In genomic region chr2:72888438-72889202, GRCh38 we compare ENCODE assay signal across 12 cellular contexts. TPM values are rescaled to one million over a fixed set of nuclear protein-coding genes. Genes with fewer than 3 reads are reported as not detected.
DNase-seq lines count a peak whose midpoint lies in the region; ATAC-seq, FAIRE-seq and TF ChIP-seq lines count a peak whose summit lies in the region.
"Had no signal": no experiment of that assay in that cellular context is flagged by ENCODE, and none has a peak within 500 bp of the region (broad histone marks: within the 10 kb centered on the region; RNA-seq: fewer than 3 reads in every experiment).

No MANE protein-coding gene starts in this region.

- no peak for DNase-seq in activated CD4-positive, alpha-beta T cell treated with anti-CD3 and anti-CD28 coated beads, Interleukin-2, amount 10 ng/mL, durations not matched to agents 24 days and 14 days
- no peak for DNase-seq in activated CD4-positive, alpha-beta T cell treated with anti-CD3 and anti-CD28 coated beads, Interleukin-2, amount 50 U/mL, for 4 hours
- DNase-seq in WTC11 (ENCODE audit: low spot score) = no peak
- DNase-seq in keratinocyte (ENCODE audit: low read depth, low spot score) = no peak
- no peak for DNase-seq in stomach
- DNase-seq in D721Med (ENCODE audit: insufficient read length, low spot score) = no peak
- DNase-seq in midbrain (lab: John Stamatoyannopoulos, UW) = no peak
- DNase-seq in stimulated activated naive B cell treated with anti-CD40 and anti-IgM and Interleukin-4, amounts not matched to agents 10 μg/mL and 1 μg/mL and 100 μg/mL, for 72 hours = no peak

- intact Hi-C loops in activated CD4-positive, alpha-beta T cell treated with anti-CD3 and anti-CD28 coated beads, Interleukin-2, amount 10 ng/mL, durations not matched to agents 24 days and 14 days (cut with micrococcal nuclease) = no loop called here
- intact Hi-C loops in stomach (cut with DNase I; ENCODE audit: low total_unique reads) = no loop called here

- no peak overlapping the region for H3K4me3 ChIP-seq in keratinocyte (ENCODE audit: control insufficient read depth in 2 of 3, extremely low read depth in 1 of 3, insufficient read depth in 2 of 3, low read depth in 1 of 3, low read length in 3 of 3)
- peak overlapping the region; percentile 61 to 83 (median 74) for H3K4me3 ChIP-seq in stomach

- H3K4me1 ChIP-seq in keratinocyte (ENCODE audit: control insufficient read depth, extremely low read depth, insufficient read depth, low read length) (peaks cover 12% of the 10 kb centered on the region), stomach (peaks cover 14 to 43% (median 38%) of the 10 kb centered on the region in 4 donors)

- CTCF ChIA-PET in WTC11 (lab: Charles Lee) = interaction anchor here (0.6 to 2.9 kb wide), 44 partner anchors 7 to 345 kb away, joined by 3 to 54 read pairs (median 6); partner anchors contain the start of genes CCT7, EMX1 and PRADC1

- FAIRE-seq in keratinocyte (lab: Jason Lieb, UNC) = no peak
- no peak for FAIRE-seq in D721Med (lab: Jason Lieb, UNC)

- H3K9me1 ChIP-seq in keratinocyte (ENCODE audit: control insufficient read depth, extremely low read depth, insufficient read depth, low read length) = no peaks in the 10 kb centered on the region

- no peak overlapping the region for H3K9ac ChIP-seq in keratinocyte (ENCODE audit: control insufficient read depth, extremely low read depth, insufficient read depth, low read length)

- no peak for ATAC-seq in WTC11
- no peak for ATAC-seq in stimulated activated naive B cell treated with anti-CD40 and anti-IgM and Interleukin-4, amounts not matched to agents 10 μg/mL and 1 μg/mL and 100 μg/mL, for 72 hours (replicated peaks)

- no peak for TF ChIP-seq POLR2A in stomach (IDR thresholded peaks at IDR 0.05)

- H4K20me1 ChIP-seq in keratinocyte (ENCODE audit: control insufficient read depth, extremely low read depth, insufficient read depth, low read length) = peaks cover 3% of the 10 kb centered on the region

- H3K36me3 Mint-ChIP-seq in activated CD4-positive, alpha-beta T cell treated with anti-CD3 and anti-CD28 coated beads, Interleukin-2, amount 10 ng/mL, durations not matched to agents 24 days and 14 days (ENCODE audit: low read depth) = no peaks in the 10 kb centered on the region
- H3K36me3 Mint-ChIP-seq in WTC11 = no peaks in the 10 kb centered on the region
- peaks cover 1 to 11% of the 10 kb centered on the region in 2 donors for H3K36me3 Mint-ChIP-seq in stimulated activated naive B cell treated with anti-CD40 and anti-IgM and Interleukin-4, amounts not matched to agents 10 μg/mL and 1 μg/mL and 100 μg/mL, for 72 hours
- H3K36me3 Mint-ChIP-seq: activated naive CD8-positive, alpha-beta T cell treated with anti-CD3 and anti-CD28 coated beads, Interleukin-2, amount 10 ng/mL, durations not matched to agents 7 days and 5 days had no signal

- H3K4me3 Mint-ChIP-seq in activated CD4-positive, alpha-beta T cell treated with anti-CD3 and anti-CD28 coated beads, Interleukin-2, amount 10 ng/mL, durations not matched to agents 24 days and 14 days = peak overlapping the region; percentile 81
- peak overlapping the region; percentile 67 for H3K4me3 Mint-ChIP-seq in WTC11
- no peak overlapping the region for H3K4me3 Mint-ChIP-seq in stimulated activated naive B cell treated with anti-CD40 and anti-IgM and Interleukin-4, amounts not matched to agents 10 μg/mL and 1 μg/mL and 100 μg/mL, for 72 hours

- POLR2A ChIA-PET in WTC11 (lab: Charles Lee) = interaction anchor here (0.8 to 1.0 kb wide), 2 partner anchors 28 to 35 kb away, joined by 3 to 4 read pairs; partner anchors contain the start of gene EMX1

- H3K4me1 Mint-ChIP-seq in activated CD4-positive, alpha-beta T cell treated with anti-CD3 and anti-CD28 coated beads, Interleukin-2, amount 10 ng/mL, durations not matched to agents 24 days and 14 days = peaks cover 4% of the 10 kb centered on the region
- H3K4me1 Mint-ChIP-seq in WTC11 = peaks cover 24% of the 10 kb centered on the region
- peaks cover 0 to 9% of the 10 kb centered on the region in 2 donors for H3K4me1 Mint-ChIP-seq in stimulated activated naive B cell treated with anti-CD40 and anti-IgM and Interleukin-4, amounts not matched to agents 10 μg/mL and 1 μg/mL and 100 μg/mL, for 72 hours

- H3K27me3 ChIP-seq in keratinocyte (ENCODE audit: control insufficient read depth, extremely low read depth, insufficient read depth, low read length) (no peaks in the 10 kb centered on the region), stomach (peaks cover 0 to 9% (median 0%) of the 10 kb centered on the region in 3 donors)
- H3K27me3 ChIP-seq: suprapubic skin had no signal

- no peaks in the 10 kb centered on the region for H3K9me3 ChIP-seq in keratinocyte (ENCODE audit: control insufficient read depth, low read depth, low read length)
- no peaks in the 10 kb centered on the region for H3K9me3 ChIP-seq in stomach
- H3K9me3 ChIP-seq: suprapubic skin had no signal

- dilution Hi-C loops in keratinocyte (cut with MboI; ENCODE audit: extremely low pct_ligation_motif_present, low sequenced_read_pairs) = no loop called here

- H3K9me3 Mint-ChIP-seq in activated CD4-positive, alpha-beta T cell treated with anti-CD3 and anti-CD28 coated beads, Interleukin-2, amount 10 ng/mL, durations not matched to agents 24 days and 14 days = no peaks in the 10 kb centered on the region
- H3K9me3 Mint-ChIP-seq in WTC11 = no peaks in the 10 kb centered on the region
- H3K9me3 Mint-ChIP-seq in stimulated activated naive B cell treated with anti-CD40 and anti-IgM and Interleukin-4, amounts not matched to agents 10 μg/mL and 1 μg/mL and 100 μg/mL, for 72 hours = no peaks in the 10 kb centered on the region
- H3K9me3 Mint-ChIP-seq: activated B cell treated with CpG ODN at 0.5 μM for 24 hours; activated naive CD8-positive, alpha-beta T cell treated with anti-CD3 and anti-CD28 coated beads, Interleukin-2, amount 10 ng/mL, durations not matched to agents 7 days and 5 days had no signal

- H2AFZ ChIP-seq in keratinocyte (ENCODE audit: control insufficient read depth, low read length) = no peak overlapping the region

- TF ChIP-seq EP300 in stomach (IDR thresholded peaks at IDR 0.05) = no peak

- H3K27me3 Mint-ChIP-seq in activated CD4-positive, alpha-beta T cell treated with anti-CD3 and anti-CD28 coated beads, Interleukin-2, amount 10 ng/mL, durations not matched to agents 24 days and 14 days = peaks cover 32% of the 10 kb centered on the region
- H3K27me3 Mint-ChIP-seq in WTC11 (ENCODE audit: low read depth) = peaks cover 51% of the 10 kb centered on the region
- peaks cover 72 to 84% of the 10 kb centered on the region in 2 donors for H3K27me3 Mint-ChIP-seq in stimulated activated naive B cell treated with anti-CD40 and anti-IgM and Interleukin-4, amounts not matched to agents 10 μg/mL and 1 μg/mL and 100 μg/mL, for 72 hours

- H3K27ac Mint-ChIP-seq in activated CD4-positive, alpha-beta T cell treated with anti-CD3 and anti-CD28 coated beads, Interleukin-2, amount 10 ng/mL, durations not matched to agents 24 days and 14 days = no peak overlapping the region
- H3K27ac Mint-ChIP-seq in WTC11 = no peak overlapping the region
- no peak overlapping the region for H3K27ac Mint-ChIP-seq in stimulated activated naive B cell treated with anti-CD40 and anti-IgM and Interleukin-4, amounts not matched to agents 10 μg/mL and 1 μg/mL and 100 μg/mL, for 72 hours
- H3K27ac Mint-ChIP-seq: activated B cell treated with CpG ODN at 0.5 μM for 24 hours; activated naive CD8-positive, alpha-beta T cell treated with anti-CD3 and anti-CD28 coated beads, Interleukin-2, amount 10 ng/mL, durations not matched to agents 7 days and 5 days had no signal

- WGBS in stomach, 5 donors = 58 to 80% (median 64%) methylated on average over 11 of the region's 11 CpGs

- peaks cover 2% of the 10 kb centered on the region for H3K79me2 ChIP-seq in keratinocyte (ENCODE audit: control insufficient read depth, insufficient read depth, low read length)

- H3K27ac ChIP-seq in keratinocyte (ENCODE audit: control insufficient read depth, insufficient read depth, low read length) (no peak overlapping the region), stomach (peak overlapping the region in 1 of 5 donors; percentile 93)

- H3K36me3 ChIP-seq in keratinocyte (ENCODE audit: control insufficient read depth in 2 of 2, extremely low read depth in 1 of 2, insufficient read depth in 2 of 2, low read length in 2 of 2) (peaks cover 12% of the 10 kb centered on the region in 2 experiments), stomach (peaks cover 9 to 37% (median 24%) of the 10 kb centered on the region in 4 donors)

- TF ChIP-seq CTCF in WTC11 (IDR thresholded peaks at IDR 0.05) (no peak), keratinocyte (optimal IDR thresholded peaks at IDR 0.05 in 1 of 3, IDR thresholded peaks at IDR 0.05 in 1 of 3, conservative IDR thresholded peaks at IDR 0.05 in 1 of 3; ENCODE audit: extremely low read depth in 1 of 3, insufficient read depth in 2 of 3, low read length in 3 of 3) (no peak), stomach (IDR thresholded peaks at IDR 0.05) (no peak), D721Med (IDR thresholded peaks at IDR 0.05; ENCODE audit: insufficient read depth, missing control alignments) (no peak)

- H3K4me2 ChIP-seq in keratinocyte (ENCODE audit: control insufficient read depth, extremely low read depth, insufficient read depth, low read depth, low read length) = peak overlapping the region; percentile 94

RNA-seq across cellular contexts. Expression of gene SPR, which starts 1.4 kb away (rescaled TPM):
- 12.6 and 12.8 TPM in 2 replicates for total RNA-seq in activated CD4-positive, alpha-beta T cell treated with anti-CD3 and anti-CD28 coated beads, Interleukin-2, amount 10 ng/mL, durations not matched to agents 24 days and 14 days
- 9.4 to 13.2 TPM (median 13.0 TPM) in 3 replicates for total RNA-seq in WTC11 (2021)
- polyA plus RNA-seq in keratinocyte = 25.1 to 33.9 TPM (median 26.0 TPM) in 3 replicates
- polyA plus RNA-seq in keratinocyte (2011; ENCODE audit: low read depth) = 9.1 TPM
- 27.6 and 36.6 TPM in 2 replicates for polyA plus RNA-seq in keratinocyte (2011; cell fraction: cytosol; rRNA removed)
- 16.2 and 16.4 TPM in 2 replicates for polyA plus RNA-seq in keratinocyte (2011; cell fraction: nucleus; rRNA removed)
- polyA plus RNA-seq in keratinocyte (2012; ENCODE audit: low replicate concordance) = 18.2 and 37.1 TPM in 2 replicates
- 11.7 to 13.8 TPM (median 12.2 TPM) in 3 replicates for polyA minus RNA-seq in keratinocyte
- 16.5 TPM for polyA minus RNA-seq in keratinocyte (2011; cell fraction: cytosol; rRNA and poly(A)+ RNA removed)
- 4.0 and 4.5 TPM in 2 replicates for polyA minus RNA-seq in keratinocyte (2011; cell fraction: nucleus; rRNA and poly(A)+ RNA removed)
- total RNA-seq in stomach = 100 to 1,000 TPM in 1 of 5 donors, 10 to 100 TPM in 4; 11.7 to 133 (median 63.8) TPM
- polyA plus RNA-seq in stomach = 10 to 100 TPM; 42.2 to 49.2 (median 48.9) TPM

RNA-seq across cellular contexts. Expression of gene EMX1, which starts 28.7 kb away (rescaled TPM):
- 0.09 TPM in 1 of 2 replicates, not detected in the other for total RNA-seq in activated CD4-positive, alpha-beta T cell treated with anti-CD3 and anti-CD28 coated beads, Interleukin-2, amount 10 ng/mL, durations not matched to agents 24 days and 14 days
- 3.6 to 4.4 TPM (median 3.8 TPM) in 3 replicates for total RNA-seq in WTC11 (2021)
- polyA plus RNA-seq in keratinocyte = not detected in 3 replicates
- not detected for polyA plus RNA-seq in keratinocyte (2011; ENCODE audit: low read depth)
- polyA plus RNA-seq in keratinocyte (2011; cell fraction: cytosol; rRNA removed) = not detected in 2 replicates
- not detected in 2 replicates for polyA plus RNA-seq in keratinocyte (2011; cell fraction: nucleus; rRNA removed)
- polyA plus RNA-seq in keratinocyte (2012; ENCODE audit: low replicate concordance) = 0.06 TPM in 1 of 2 replicates, not detected in the other
- not detected in 3 replicates for polyA minus RNA-seq in keratinocyte
- not detected for polyA minus RNA-seq in keratinocyte (2011; cell fraction: cytosol; rRNA and poly(A)+ RNA removed)
- polyA minus RNA-seq in keratinocyte (2011; cell fraction: nucleus; rRNA and poly(A)+ RNA removed) = not detected in 2 replicates
- total RNA-seq in stomach = 10 to 100 TPM in 1 of 5 donors, not detected in 4; 32.1 TPM
- polyA plus RNA-seq in stomach = under 1 TPM in 2 of 3 donors, not detected in 1; 0.18 to 0.62 TPM
- total RNA-seq: activated naive CD8-positive, alpha-beta T cell treated with anti-CD3 and anti-CD28 coated beads, Interleukin-2, amount 10 ng/mL, durations not matched to agents 7 days and 5 days; lung microvascular endothelial cell; suprapubic skin had no signal

Comparison
In these comparisons a context has a peak if more than half of its experiments do, and no peak if none do; other contexts are left out.
1. H3K4me3 Mint-ChIP-seq: peak in activated CD4-positive, alpha-beta T cell treated with anti-CD3 and anti-CD28 coated beads, Interleukin-2, amount 10 ng/mL, durations not matched to agents 24 days and 14 days (single experiment) and WTC11 (single experiment); none in stimulated activated naive B cell treated with anti-CD40 and anti-IgM and Interleukin-4, amounts not matched to agents 10 μg/mL and 1 μg/mL and 100 μg/mL, for 72 hours (0 of 2).
2. H3K4me3 ChIP-seq: peak in stomach (4 of 4); none in keratinocyte (0 of 3).